ENCODE assay signal across 8 cellular contexts in genomic region chr11:59560702-59561469, GRCh38. TPM values are rescaled to one million over a fixed set of nuclear protein-coding genes. Genes with fewer than 3 reads are reported as not detected.
DNase-seq lines count a peak whose midpoint lies in the region; ATAC-seq and TF ChIP-seq lines count a peak whose summit lies in the region.

No MANE protein-coding gene starts in this region.

- H3K27ac ChIP-seq in right atrium auricular region (peak overlapping the region; percentile 94 to 96), psoas muscle (peak overlapping the region; percentile 90)

- H3K4me1 ChIP-seq in right atrium auricular region = peaks cover 0 to 33% of the 10 kb centered on the region in 2 donors
- H3K4me1 ChIP-seq in psoas muscle = peaks cover 5% of the 10 kb centered on the region

- H3K27me3 ChIP-seq in GM06990 (replicated peaks; ENCODE audit: control insufficient read depth, insufficient read depth, low read length) (no peaks in the 10 kb centered on the region), right atrium auricular region (no peaks in the 10 kb centered on the region), psoas muscle (ENCODE audit: insufficient read depth in 3 of 3, low read length in 2 of 3) (no peaks in the 10 kb centered on the region)

- ATAC-seq in HG02588 (IDR thresholded peaks at IDR 0.05; ENCODE audit: unreplicated experiment) = peak; percentile 34
- peak; percentile 87 to 90 (median 88) for ATAC-seq in psoas muscle

- H3K4me3 ChIP-seq in GM06990 (replicated peaks; ENCODE audit: low read depth, low read length) (peak overlapping the region; percentile 84), right atrium auricular region (peak overlapping the region; percentile 85 to 86), psoas muscle (peak overlapping the region; percentile 74)

- no peaks in the 10 kb centered on the region for H3K36me3 ChIP-seq in GM06990 (ENCODE audit: control insufficient read depth, insufficient read depth, low read length)
- H3K36me3 ChIP-seq in right atrium auricular region = no peaks in the 10 kb centered on the region
- H3K36me3 ChIP-seq in psoas muscle (ENCODE audit: insufficient read depth in 1 of 2, low read depth in 1 of 2) = no peaks in the 10 kb centered on the region

- intact Hi-C loops in psoas muscle (cut with DNase I) = loop anchor here in 1 of 2 donors (5.0 kb wide), 1 partner anchor 51 kb away; no protein-coding TSS in a partner anchor

- TF ChIP-seq CTCF in GM06990 (IDR thresholded peaks at IDR 0.05; ENCODE audit: insufficient read depth, low read length, poor library complexity, severe bottlenecking) = no peak
- TF ChIP-seq CTCF in right atrium auricular region (IDR thresholded peaks at IDR 0.05) = no peak
- TF ChIP-seq CTCF in psoas muscle (IDR thresholded peaks at IDR 0.05) = no peak

- 7 to 8% (median 7%) methylated on average over 38 to 39 of the region's 39 CpGs for WGBS in psoas muscle, 3 donors

- DNase-seq in GM06990 (ENCODE audit: extremely low read depth, insufficient read length) (peak; percentile 89), NCI-H1105 treated with DMSO at 0.1 percent for 48 hours (lab: John Stamatoyannopoulos, UW) (peak; percentile 75), T-helper 1 cell (peak; percentile 65 to 81 (median 74)), amygdala (lab: John Stamatoyannopoulos, UW) (peak in 52 of 56 donors; percentile 26 to 85 (median 64)), right atrium auricular region (ENCODE audit: low spot score) (peak; percentile 86), psoas muscle (peak; percentile 87 to 93), ureter (ENCODE audit: low spot score) (peak; percentile 89)

- H3K9me3 ChIP-seq in right atrium auricular region = no peaks in the 10 kb centered on the region
- H3K9me3 ChIP-seq in psoas muscle = no peaks in the 10 kb centered on the region

RNA-seq across cellular contexts. Expression of gene OR4D9, which starts 49.5 kb away (rescaled TPM):
- total RNA-seq in right atrium auricular region (not detected), psoas muscle (not detected), ureter (not detected)
- not detected for polyA plus RNA-seq in psoas muscle

RNA-seq across cellular contexts. Expression of gene OSBP, which starts 54.7 kb away (rescaled TPM):
- total RNA-seq in right atrium auricular region (10 to 100 TPM; 24.8 to 25.7 TPM), psoas muscle (10 to 100 TPM; 43.3 to 51.2 (median 48.6) TPM), ureter (73.1 TPM)
- polyA plus RNA-seq in psoas muscle = 10 to 100 TPM; 12.9 to 41.8 (median 30.4) TPM

RNA-seq across cellular contexts. Expression of gene OR4D11, which starts 57.5 kb away (rescaled TPM):
- total RNA-seq in right atrium auricular region (not detected), psoas muscle (not detected), ureter (not detected)
- not detected for polyA plus RNA-seq in psoas muscle

Comparison
In these comparisons a context has a peak if more than half of its experiments do, and no peak if none do; other contexts are left out.
1. Peak in every context shown above with its lines: DNase-seq, ATAC-seq, H3K4me3 ChIP-seq and H3K27ac ChIP-seq.